11 cellular contexts compared by ENCODE assay signal in the genomic region with DNA sequence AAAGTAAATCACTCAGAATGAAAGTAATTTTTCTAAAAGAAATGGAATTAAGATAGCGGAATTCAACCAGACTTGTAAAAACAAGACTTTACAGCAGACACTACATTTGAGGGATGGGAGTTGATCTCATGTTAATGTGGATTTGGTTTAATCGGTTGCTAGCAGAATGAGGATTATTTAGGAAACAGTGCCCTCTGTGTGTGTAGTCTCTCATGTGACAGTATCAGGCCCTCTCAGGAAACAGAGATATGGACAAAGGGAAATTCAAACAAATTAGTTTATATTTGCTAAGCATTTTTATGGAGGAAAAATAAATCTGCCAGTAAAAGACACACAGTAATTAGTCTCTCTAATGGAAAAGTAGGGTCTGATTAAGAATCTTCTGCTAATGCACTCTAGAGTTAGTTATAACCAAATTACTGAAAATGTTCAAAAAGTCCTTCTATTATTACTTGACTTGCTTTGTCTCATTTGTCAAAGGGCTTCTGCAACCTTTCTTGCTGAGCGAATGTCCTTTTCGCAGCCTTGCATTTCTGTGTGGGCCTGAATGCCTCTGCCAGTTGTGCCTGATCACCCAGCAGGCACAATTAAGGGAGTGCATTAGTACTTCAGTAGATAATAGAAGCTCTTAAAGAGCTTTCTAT.
DNase-seq lines count a peak whose midpoint lies in the region; ATAC-seq and TF ChIP-seq lines count a peak whose summit lies in the region.
"Had no signal": no experiment of that assay in that cellular context is flagged by ENCODE, and none has a peak within 500 bp of the region (broad histone marks: within the 10 kb centered on the region; RNA-seq: fewer than 3 reads in every experiment).

No MANE protein-coding gene starts in this region.

- H3K9me3 ChIP-seq in HCT116 (ENCODE audit: control insufficient read depth in 1 of 2, insufficient read depth in 1 of 2, low read depth in 1 of 2, low read length in 2 of 2), result no peaks in the 10 kb centered on the region
- no peaks in the 10 kb centered on the region for H3K9me3 ChIP-seq in neuron (ENCODE audit: low read length)
- no peaks in the 10 kb centered on the region for H3K9me3 ChIP-seq in lower lobe of right lung

- CTCF ChIA-PET in HCT116 (lab: Charles Lee), result interaction anchor here (0.7 kb wide), 1 partner anchor 52 kb away, joined by 3 read pairs; no protein-coding TSS in a partner anchor

- H3K36me3 ChIP-seq in HCT116 (ENCODE audit: control insufficient read depth in 1 of 2, insufficient read depth in 2 of 2, low read length in 2 of 2) (no peaks in the 10 kb centered on the region), neuron (ENCODE audit: insufficient read depth, low read length) (no peaks in the 10 kb centered on the region), lower lobe of right lung (no peaks in the 10 kb centered on the region)

- in situ Hi-C loops in GM13976 (cut with MboI; ENCODE audit: low sequenced_read_pairs, unreplicated experiment), result no loop called here

- POLR2A ChIA-PET in HCT116 (lab: Charles Lee), result no interaction called here

- DNase-seq in HCT116 (ENCODE audit: low read depth, low spot score), result no peak
- peak; percentile 83 for DNase-seq in NCI-H82 (lab: John Stamatoyannopoulos, UW)
- peak; percentile 27 for DNase-seq in epithelial cell of esophagus (ENCODE audit: low read depth)
- DNase-seq in GM13976 (ENCODE audit: low spot score), result no peak
- DNase-seq in cortex of kidney (lab: John Stamatoyannopoulos, UW), result no peak
- no peak for DNase-seq in stimulated activated naive CD8-positive, alpha-beta T cell treated with anti-CD3 and anti-CD28 coated beads, Interleukin-15, Interleukin-2, amounts not matched to agents 100 U/mL and 50 U/mL, for 24 hours
- DNase-seq in lower lobe of right lung, result no peak
- DNase-seq: activated CD8-positive, alpha-beta memory T cell treated with anti-CD3 and anti-CD28 coated beads, Interleukin-2, amount 10 ng/mL, durations not matched to agents 7 days and 5 days; PC-9; T-helper 9 cell had no signal

- H3K4me2 ChIP-seq in HCT116 (ENCODE audit: low read length), result no peak overlapping the region
- H3K4me2 ChIP-seq: PC-9 had no signal

- RAD21 ChIA-PET in HCT116 (lab: Charles Lee; ENCODE audit: low non-redundant PET in 1 of 2, low total read pairs in 2 of 2, uncharacterized antibody in 2 of 2, unreplicated experiment in 2 of 2), result no interaction called here

- H3K27ac ChIP-seq in HCT116 (ENCODE audit: low read depth, low read length), result no peak overlapping the region
- H3K27ac ChIP-seq in lower lobe of right lung, result no peak overlapping the region
- H3K27ac ChIP-seq: PC-9 had no signal

- H3K79me2 ChIP-seq in HCT116 (ENCODE audit: insufficient read depth, low read length), result no peaks in the 10 kb centered on the region

- no peak overlapping the region for H3K4me3 ChIP-seq in HCT116 (replicated peaks in 1 of 2; ENCODE audit: low read depth in 1 of 2, low read length in 2 of 2)
- no peak overlapping the region for H3K4me3 ChIP-seq in epithelial cell of esophagus (ENCODE audit: low read length)
- no peak overlapping the region for H3K4me3 ChIP-seq in neuron (ENCODE audit: low read length)
- H3K4me3 ChIP-seq in lower lobe of right lung, result no peak overlapping the region
- H3K4me3 ChIP-seq: PC-9 had no signal

- no peak for TF ChIP-seq POLR2A in HCT116 (IDR thresholded peaks at IDR 0.05; ENCODE audit: borderline replicate concordance, extremely low read depth, insufficient read depth, insufficient read length)

- no peak overlapping the region for H3K9ac ChIP-seq in HCT116 (ENCODE audit: low read length)

- no peak overlapping the region for H2AFZ ChIP-seq in HCT116 (ENCODE audit: low read depth, low read length, poor library complexity, severe bottlenecking)
- peak overlapping the region; percentile 33 for H2AFZ ChIP-seq in neuron (ENCODE audit: low read depth, low read length)
- H2AFZ ChIP-seq: PC-9 had no signal

- intact Hi-C loops in HCT116 (cut with micrococcal nuclease) (no loop called here), lower lobe of right lung (cut with DNase I) (no loop called here)

- BruUV-seq in HCT116 (replicated peaks; lab: Mats Ljungman, UMichigan), result no TSS peak

- TF ChIP-seq RAD21 in HCT116 (IDR thresholded peaks at IDR 0.05; ENCODE audit: low read depth), result peak; percentile 44

- no peaks in the 10 kb centered on the region for H4K20me1 ChIP-seq in HCT116 (ENCODE audit: insufficient read depth)

- ATAC-seq in HCT116, result no peak
- no peak for ATAC-seq in stimulated activated naive CD8-positive, alpha-beta T cell treated with anti-CD3 and anti-CD28 coated beads, Interleukin-15, Interleukin-2, amounts not matched to agents 100 U/mL and 50 U/mL, for 24 hours
- ATAC-seq in lower lobe of right lung, result no peak
- ATAC-seq: activated CD8-positive, alpha-beta memory T cell treated with anti-CD3 and anti-CD28 coated beads, Interleukin-2, amount 10 ng/mL, durations not matched to agents 7 days and 5 days had no signal

- 0 out of 2 replicates have a peak, but pooled peaks cover 2% of the 10 kb centered on the region for H3K9me2 ChIP-seq in HCT116 (ENCODE audit: insufficient read depth)

- H3K4me1 ChIP-seq in HCT116 (ENCODE audit: control insufficient read depth in 1 of 2, insufficient read depth in 2 of 2, low read length in 2 of 2), result no peaks in the 10 kb centered on the region
- peaks cover 11% of the 10 kb centered on the region for H3K4me1 ChIP-seq in neuron (ENCODE audit: insufficient read depth, low read length)
- H3K4me1 ChIP-seq in lower lobe of right lung, result no peaks in the 10 kb centered on the region

- H3K27me3 ChIP-seq in HCT116 (ENCODE audit: insufficient read depth, low read length) (no peaks in the 10 kb centered on the region), neuron (ENCODE audit: insufficient read depth, low read length) (no peaks in the 10 kb centered on the region), lower lobe of right lung (ENCODE audit: low read depth) (no peaks in the 10 kb centered on the region)

- TF ChIP-seq CTCF in HCT116 (IDR thresholded peaks at IDR 0.05 in 2 of 3, conservative IDR thresholded peaks at IDR 0.05 in 1 of 3; ENCODE audit: borderline replicate concordance in 1 of 3, insufficient read depth in 1 of 3, low read depth in 2 of 3, low read length in 2 of 3), result peak in 2 of 3 experiments; percentile 17 to 28; a peak in 2 of 6 replicates
- peak; percentile 39 for TF ChIP-seq CTCF in epithelial cell of esophagus (IDR thresholded peaks at IDR 0.05; ENCODE audit: insufficient read depth, low read depth, low read length, missing control alignments)
- TF ChIP-seq CTCF in GM13976 (IDR thresholded peaks at IDR 0.05; ENCODE audit: borderline replicate concordance, control extremely low read depth, extremely low read depth, insufficient read depth, missing control alignments), result no peak
- TF ChIP-seq CTCF in lower lobe of right lung (IDR thresholded peaks at IDR 0.05), result no peak

TF ChIP-seq in HCT116, 20 proteins besides CTCF, POLR2A, EP300 and RAD21 (continues in another document):
- TF ChIP-seq, protein P1, sequence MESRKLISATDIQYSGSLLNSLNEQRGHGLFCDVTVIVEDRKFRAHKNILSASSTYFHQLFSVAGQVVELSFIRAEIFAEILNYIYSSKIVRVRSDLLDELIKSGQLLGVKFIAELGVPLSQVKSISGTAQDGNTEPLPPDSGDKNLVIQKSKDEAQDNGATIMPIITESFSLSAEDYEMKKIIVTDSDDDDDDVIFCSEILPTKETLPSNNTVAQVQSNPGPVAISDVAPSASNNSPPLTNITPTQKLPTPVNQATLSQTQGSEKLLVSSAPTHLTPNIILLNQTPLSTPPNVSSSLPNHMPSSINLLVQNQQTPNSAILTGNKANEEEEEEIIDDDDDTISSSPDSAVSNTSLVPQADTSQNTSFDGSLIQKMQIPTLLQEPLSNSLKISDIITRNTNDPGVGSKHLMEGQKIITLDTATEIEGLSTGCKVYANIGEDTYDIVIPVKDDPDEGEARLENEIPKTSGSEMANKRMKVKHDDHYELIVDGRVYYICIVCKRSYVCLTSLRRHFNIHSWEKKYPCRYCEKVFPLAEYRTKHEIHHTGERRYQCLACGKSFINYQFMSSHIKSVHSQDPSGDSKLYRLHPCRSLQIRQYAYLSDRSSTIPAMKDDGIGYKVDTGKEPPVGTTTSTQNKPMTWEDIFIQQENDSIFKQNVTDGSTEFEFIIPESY (IDR thresholded peaks at IDR 0.05; ENCODE audit: extremely low read depth, insufficient replicate concordance, low read length), result no peak
- TF ChIP-seq JUND (IDR thresholded peaks at IDR 0.05) (no peak), SIN3A (IDR thresholded peaks at IDR 0.05; ENCODE audit: low read depth) (no peak), YY1 (IDR thresholded peaks at IDR 0.05; ENCODE audit: extremely low read depth, insufficient replicate concordance, low read depth, low read length) (no peak), REST (IDR thresholded peaks at IDR 0.05; ENCODE audit: low read depth) (no peak), CEBPB (IDR thresholded peaks at IDR 0.05; ENCODE audit: low read depth) (no peak), CBX3 (IDR thresholded peaks at IDR 0.05; ENCODE audit: low read depth) (no peak), EZH2phosphoT487 (IDR thresholded peaks at IDR 0.05; ENCODE audit: borderline replicate concordance) (no peak), SP1 (IDR thresholded peaks at IDR 0.05; ENCODE audit: low read depth) (no peak), TCF7L2 (IDR thresholded peaks at IDR 0.05; ENCODE audit: borderline replicate concordance, extremely low read depth, insufficient read depth, insufficient read length) (no peak)

Comparison
In these comparisons a context has a peak if more than half of its experiments do, and no peak if none do; other contexts are left out.
1. DNase-seq: peak in NCI-H82 (single experiment) and epithelial cell of esophagus (single experiment); none in HCT116 (single experiment), GM13976 (single experiment), cortex of kidney (single experiment), stimulated activated naive CD8-positive, alpha-beta T cell treated with anti-CD3 and anti-CD28 coated beads, Interleukin-15, Interleukin-2, amounts not matched to agents 100 U/mL and 50 U/mL, for 24 hours (single experiment) and lower lobe of right lung (single experiment).
2. CTCF ChIP-seq: peak in HCT116 (2 of 3) and epithelial cell of esophagus (single experiment); none in GM13976 (single experiment) and lower lobe of right lung (single experiment).